In the genomic region with DNA sequence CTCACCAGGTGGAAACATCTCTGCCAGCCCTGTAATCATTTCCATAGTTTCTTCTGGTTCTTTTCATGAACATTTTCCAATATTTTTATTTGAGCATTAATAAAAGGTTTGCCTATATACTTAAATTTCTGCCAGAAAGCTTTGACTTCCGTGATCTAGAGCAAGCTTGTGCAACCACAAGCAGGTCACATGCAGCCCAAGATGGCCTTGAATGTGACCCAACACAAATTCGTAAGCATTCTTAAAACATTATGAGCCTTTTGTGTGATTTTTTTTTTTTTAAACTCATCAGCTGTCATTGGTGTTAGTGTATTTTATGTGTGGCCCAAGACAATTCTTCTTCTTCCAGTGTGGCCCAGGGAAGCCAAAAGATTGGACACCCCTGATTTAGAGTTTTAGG, we compare ENCODE assay signal across 22 cellular contexts. TPM values are rescaled to one million over a fixed set of nuclear protein-coding genes. Genes with fewer than 3 reads are reported as not detected.
A peak's percentile ranks its signal among the peaks of the same experiment; 100 is the strongest.
DNase-seq lines count a peak whose midpoint lies in the region; ATAC-seq, FAIRE-seq and TF ChIP-seq lines count a peak whose summit lies in the region.
"Had no signal": no experiment of that assay in that cellular context is flagged by ENCODE, and none has a peak within 500 bp of the region (broad histone marks: within the 10 kb centered on the region; RNA-seq: fewer than 3 reads in every experiment).

No MANE protein-coding gene starts in this region.

- WGBS in liver, result 37% methylated on average over 2 of the region's 2 CpGs
- WGBS in HepG2 (ENCODE audit: low lambda C conversion rate), result 92% methylated on average over 2 of the region's 2 CpGs
- WGBS in pancreas, 2 donors, result 15 to 21% methylated on average over 2 of the region's 2 CpGs
- 54 to 75% methylated on average over 2 of the region's 2 CpGs for WGBS in upper lobe of left lung, 2 donors

- peaks cover 30% of the 10 kb centered on the region for H3K79me2 ChIP-seq in HepG2 (ENCODE audit: insufficient read depth, low read length)

- TF ChIP-seq POLR2A in HepG2 (IDR thresholded peaks at IDR 0.05; ENCODE audit: insufficient read depth in 1 of 2, low read depth in 2 of 2, low read length in 2 of 2), result no peak
- TF ChIP-seq POLR2A in upper lobe of left lung (IDR thresholded peaks at IDR 0.05), result no peak

- TF ChIP-seq RAD21 in liver (IDR thresholded peaks at IDR 0.05) (no peak), HepG2 (CRISPR knock-in tag; IDR thresholded peaks at IDR 0.05) (no peak)

- no peak for FAIRE-seq in HepG2 (lab: Jason Lieb, UNC)
- no peak for FAIRE-seq in pancreas (lab: Jason Lieb, UNC)
- FAIRE-seq: GM19239 had no signal

- DNase-seq in HepG2 (ENCODE audit: low spot score) (no peak), left lung (no peak), pancreas (peak in 3 of 6 donors; percentile 57 to 75 (median 72)), upper lobe of left lung (peak in 1 of 2 donors; percentile 63), germinal center (ENCODE audit: low spot score) (no peak), upper lobe of right lung (no peak)
- DNase-seq: 8988T, Calu3, DMS79 treated with DMSO at 0.1 percent for 48 hours, H9, MM.1S, NCI-H1694, NCI-H2029 treated with DMSO at 0.1 percent for 48 hours, NCI-H526 treated with DMSO at 0.1 percent for 48 hours, SHP77 treated with DMSO at 0.1 percent for 48 hours had no signal

- intact Hi-C loops in HepG2 (cut with micrococcal nuclease; ENCODE audit: unreplicated experiment) (no loop called here), left lung (cut with DNase I) (no loop called here), pancreas (cut with DNase I) (no loop called here), upper lobe of right lung (cut with DNase I) (no loop called here)

- H3K4me1 ChIP-seq in liver (ENCODE audit: control insufficient read depth in 4 of 4, insufficient read depth in 4 of 4, low read length in 3 of 4) (peaks cover 1 to 34% (median 25%) of the 10 kb centered on the region in 4 donors), HepG2 (ENCODE audit: insufficient read depth, low read length) (peaks cover 39% of the 10 kb centered on the region), left lung (peaks cover 6 to 31% of the 10 kb centered on the region in 2 donors), pancreas (peaks cover 49 to 76% (median 66%) of the 10 kb centered on the region in 3 donors), upper lobe of left lung (peaks cover 23 to 43% (median 30%) of the 10 kb centered on the region in 4 donors), upper lobe of right lung (peaks cover 23% of the 10 kb centered on the region)

- no peak overlapping the region for H3K9ac ChIP-seq in liver (ENCODE audit: low read depth in 1 of 2, low read length in 2 of 2)
- H3K9ac ChIP-seq in HepG2 (ENCODE audit: insufficient read depth, low read depth, low read length), result no peak overlapping the region
- H3K9ac ChIP-seq: KMS-11 had no signal

- H3K36me3 ChIP-seq in liver (ENCODE audit: control insufficient read depth in 4 of 4, insufficient read depth in 3 of 4, low read depth in 1 of 4, low read length in 3 of 4) (no peaks in the 10 kb centered on the region), HepG2 (replicated peaks in 1 of 2; ENCODE audit: control insufficient read depth in 1 of 2, insufficient read depth in 2 of 2, low read length in 2 of 2) (no peaks in the 10 kb centered on the region), left lung (no peaks in the 10 kb centered on the region), pancreas (no peaks in the 10 kb centered on the region), upper lobe of left lung (no peaks in the 10 kb centered on the region), upper lobe of right lung (no peaks in the 10 kb centered on the region)

- BruUV-seq in HepG2 (replicated peaks; lab: Mats Ljungman, UMichigan), result no TSS peak

- TF ChIP-seq EP300 in HepG2 (IDR thresholded peaks at IDR 0.05; ENCODE audit: low read depth in 2 of 2, low read length in 2 of 2) (no peak), HepG2 (CRISPR knock-in tag; IDR thresholded peaks at IDR 0.05; ENCODE audit: borderline replicate concordance) (no peak), upper lobe of left lung (IDR thresholded peaks at IDR 0.05) (no peak)

- H3K4me2 ChIP-seq in HepG2 (ENCODE audit: low read depth, low read length), result no peak overlapping the region
- H3K4me2 ChIP-seq: KMS-11 had no signal

- POLR2A ChIA-PET in HepG2 (lab: Yijun Ruan, JAX), result no interaction called here

- no peak overlapping the region for H2AFZ ChIP-seq in HepG2 (ENCODE audit: low read length)

- in situ Hi-C loops in HepG2 (cut with HindIII; ENCODE audit: extremely low pct_ligation_motif_present, low pct_unique_long_range_greater_than_20kb), result no loop called here

- H3K27me3 ChIP-seq in liver (ENCODE audit: control insufficient read depth in 4 of 4, insufficient read depth in 4 of 4, low read length in 3 of 4), result no peaks in the 10 kb centered on the region
- H3K27me3 ChIP-seq in HepG2 (ENCODE audit: control insufficient read depth in 1 of 2, insufficient read depth in 2 of 2, low read length in 2 of 2), result no peaks in the 10 kb centered on the region
- H3K27me3 ChIP-seq in left lung, result no peaks in the 10 kb centered on the region
- H3K27me3 ChIP-seq in pancreas, result no peaks in the 10 kb centered on the region
- H3K27me3 ChIP-seq in upper lobe of left lung, result no peaks in the 10 kb centered on the region
- no peaks in the 10 kb centered on the region for H3K27me3 ChIP-seq in upper lobe of right lung

- no peaks in the 10 kb centered on the region for H3K9me3 ChIP-seq in liver (ENCODE audit: control insufficient read depth in 4 of 4, low read length in 3 of 4)
- no peaks in the 10 kb centered on the region for H3K9me3 ChIP-seq in HepG2 (ENCODE audit: low read length)
- H3K9me3 ChIP-seq in left lung, result no peaks in the 10 kb centered on the region
- H3K9me3 ChIP-seq in pancreas, result no peaks in the 10 kb centered on the region
- H3K9me3 ChIP-seq in upper lobe of left lung, result no peaks in the 10 kb centered on the region
- no peaks in the 10 kb centered on the region for H3K9me3 ChIP-seq in upper lobe of right lung

- H3K27ac ChIP-seq in liver (ENCODE audit: low read depth in 1 of 2, low read length in 2 of 2) (no peak overlapping the region), HepG2 (ENCODE audit: extremely low read length, insufficient read depth, low read length) (no peak overlapping the region), left lung (peak overlapping the region; percentile 47 to 69), pancreas (peak overlapping the region in 3 of 4 donors; percentile 32 to 78 (median 74)), upper lobe of left lung (peak overlapping the region; percentile 53 to 73 (median 65)), upper lobe of right lung (no peak overlapping the region)
- H3K27ac ChIP-seq: KMS-11, RWPE1, SK-N-MC had no signal

- TF ChIP-seq CTCF in liver (IDR thresholded peaks at IDR 0.05; ENCODE audit: low read depth, low read length, missing input control) (no peak), HepG2 (CRISPR knock-in tag; IDR thresholded peaks at IDR 0.05) (no peak), left lung (IDR thresholded peaks at IDR 0.05) (no peak), pancreas (IDR thresholded peaks at IDR 0.05) (no peak), upper lobe of left lung (IDR thresholded peaks at IDR 0.05) (no peak), upper lobe of right lung (IDR thresholded peaks at IDR 0.05) (no peak)

- H4K20me1 ChIP-seq in HepG2 (ENCODE audit: insufficient read depth, low read length), result no peaks in the 10 kb centered on the region

- CTCF ChIA-PET in HepG2 (lab: Yijun Ruan, JAX; ENCODE audit: low intra/inter-chr PET ratio, low total read pairs), result no interaction called here

- no peak overlapping the region for H3K4me3 ChIP-seq in liver (ENCODE audit: low read depth in 1 of 3, low read length in 3 of 3)
- H3K4me3 ChIP-seq in HepG2 (replicated peaks in 1 of 3; ENCODE audit: insufficient read depth in 1 of 3, low read depth in 2 of 3, low read length in 3 of 3), result no peak overlapping the region
- no peak overlapping the region for H3K4me3 ChIP-seq in left lung
- H3K4me3 ChIP-seq in pancreas, result no peak overlapping the region
- H3K4me3 ChIP-seq in upper lobe of left lung, result no peak overlapping the region
- no peak overlapping the region for H3K4me3 ChIP-seq in upper lobe of right lung
- H3K4me3 ChIP-seq: SK-N-MC had no signal

- ATAC-seq in HepG2 (no peak), left lung (no peak), pancreas (peak; percentile 46 to 72 (median 52)), upper lobe of left lung (ENCODE audit: low FRiP score in 2 of 2) (no peak), HG02938 (IDR thresholded peaks at IDR 0.05; ENCODE audit: unreplicated experiment) (no peak), upper lobe of right lung (no peak)
- ATAC-seq: Panc1 had no signal

TF ChIP-seq in liver, 16 proteins besides CTCF, POLR2A, EP300 and RAD21 (continues in another document):
- TF ChIP-seq RXRA (IDR thresholded peaks at IDR 0.05), result peak in 1 of 2 donors; percentile 44

RNA-seq across cellular contexts. Expression of a gene that starts 51.6 kb away (rescaled TPM):
- total RNA-seq in liver (10 to 100 TPM; 11.2 to 20.3 TPM), HepG2 (2016; rRNA removed; fragmentation: Illumina TruSeq; extraction: Trizol) (155 and 168 TPM in 2 replicates), left lung (100 to 1,000 TPM; 109 to 159 TPM), pancreas (100 to 1,000 TPM in 2 of 6 donors, 10 to 100 TPM in 4; 57.7 to 113 (median 72.3) TPM), upper lobe of left lung (100 to 1,000 TPM; 148 to 491 (median 300) TPM), upper lobe of right lung (192 TPM)
- polyA plus RNA-seq in liver (10 to 100 TPM; 10.2 to 15.1 TPM), HepG2 (2011; rRNA removed) (390 and 395 TPM in 2 replicates), pancreas (10 to 100 TPM; 45.0 to 67.5 TPM)
- 227 and 244 TPM in 2 replicates for total RNA-seq in HepG2 (2016; cell fraction: cytosol; rRNA removed; fragmentation: Illumina TruSeq; extraction: Trizol; ENCODE audit: low read depth)
- total RNA-seq in HepG2 (2016; cell fraction: insoluble cytoplasmic fraction; rRNA removed; fragmentation: Illumina TruSeq; extraction: Trizol), result 149 and 168 TPM in 2 replicates
- 283 and 312 TPM in 2 replicates for total RNA-seq in HepG2 (2016; cell fraction: membrane; rRNA removed; fragmentation: Illumina TruSeq; extraction: Trizol)
- 149 and 177 TPM in 2 replicates for total RNA-seq in HepG2 (2016; cell fraction: nucleus; rRNA removed; fragmentation: Illumina TruSeq; extraction: Trizol)
- polyA plus RNA-seq in HepG2 (2011; cell fraction: cytosol; rRNA removed), result 327 and 388 TPM in 2 replicates
- polyA plus RNA-seq in HepG2 (2011; cell fraction: nucleus; rRNA removed), result 350 and 369 TPM in 2 replicates
- 315 and 342 TPM in 2 replicates for polyA plus RNA-seq in HepG2 (2012)
- polyA plus RNA-seq in HepG2 (2016; cell fraction: cytosol; fragmentation: Illumina TruSeq; extraction: Trizol; ENCODE audit: low read depth), result 321 and 361 TPM in 2 replicates
- 177 and 180 TPM in 2 replicates for polyA plus RNA-seq in HepG2 (2016; cell fraction: insoluble cytoplasmic fraction; fragmentation: Illumina TruSeq; extraction: Trizol; ENCODE audit: low read depth)
- polyA plus RNA-seq in HepG2 (2016; cell fraction: membrane; fragmentation: Illumina TruSeq; extraction: Trizol; ENCODE audit: low read depth), result 294 and 314 TPM in 2 replicates
- 244 and 256 TPM in 2 replicates for polyA plus RNA-seq in HepG2 (2016; cell fraction: nucleus; fragmentation: Illumina TruSeq; extraction: Trizol; ENCODE audit: insufficient read depth, low read depth)
- 51.4 and 283 TPM in 2 replicates for polyA minus RNA-seq in HepG2 (2011; rRNA and poly(A)+ RNA removed; ENCODE audit: low replicate concordance)
- 167 and 173 TPM in 2 replicates for polyA minus RNA-seq in HepG2 (2011; cell fraction: cytosol; rRNA and poly(A)+ RNA removed)
- polyA minus RNA-seq in HepG2 (2011; cell fraction: nucleus; rRNA and poly(A)+ RNA removed), result 477 and 524 TPM in 2 replicates

Comparison
In these comparisons a context has a peak if more than half of its experiments do, and no peak if none do; other contexts are left out.
1. H3K27ac ChIP-seq: peak in left lung (2 of 2), pancreas (3 of 4) and upper lobe of left lung (4 of 4); none in liver (0 of 2), HepG2 (single experiment) and upper lobe of right lung (single experiment).
2. ATAC-seq: peak in pancreas (4 of 4); none in HepG2 (single experiment), left lung (single experiment), upper lobe of left lung (0 of 2), HG02938 (single experiment) and upper lobe of right lung (single experiment).